ENCODE assay signal across 8 cellular contexts in genomic region chr11:62880231-62880802, GRCh38. TPM values are rescaled to one million over a fixed set of nuclear protein-coding genes. Genes with fewer than 3 reads are reported as not detected.
DNase-seq lines count a peak whose midpoint lies in the region; ATAC-seq and TF ChIP-seq lines count a peak whose summit lies in the region.

No MANE protein-coding gene starts in this region.

- intact Hi-C loops in left cardiac atrium (cut with DNase I), result no loop called here

- H3K9me3 Mint-ChIP-seq in activated naive CD4-positive, alpha-beta T cell treated with anti-CD3 and anti-CD28 coated beads, Interleukin-2, amount 50 U/mL, for 24 hours, result no peaks in the 10 kb centered on the region

- H3K36me3 Mint-ChIP-seq in activated naive CD4-positive, alpha-beta T cell treated with anti-CD3 and anti-CD28 coated beads, Interleukin-2, amount 50 U/mL, for 24 hours, result peaks cover 40% of the 10 kb centered on the region

- TF ChIP-seq CTCF in retinal pigment epithelial cell (conservative IDR thresholded peaks at IDR 0.05; ENCODE audit: low read depth, low read length), result no peak

- peak overlapping the region; percentile 98 for H3K4me3 ChIP-seq in retinal pigment epithelial cell (ENCODE audit: low read length)

- DNase-seq in GDM1 (lab: John Stamatoyannopoulos, UW) (peak; percentile 37), Kasumi-1 (lab: John Stamatoyannopoulos, UW) (peak; percentile 69 to 73), left cardiac atrium (peak; percentile 71), retinal pigment epithelial cell (ENCODE audit: low read depth) (no peak), NCI-H2107 (lab: John Stamatoyannopoulos, UW) (no peak), NCI-H774 (lab: John Stamatoyannopoulos, UW) (no peak)

- H3K27me3 Mint-ChIP-seq in activated naive CD4-positive, alpha-beta T cell treated with anti-CD3 and anti-CD28 coated beads, Interleukin-2, amount 50 U/mL, for 24 hours, result no peaks in the 10 kb centered on the region

- H3K4me1 Mint-ChIP-seq in activated naive CD4-positive, alpha-beta T cell treated with anti-CD3 and anti-CD28 coated beads, Interleukin-2, amount 50 U/mL, for 24 hours, result peaks cover 37% of the 10 kb centered on the region

- ATAC-seq in GM21528 (IDR thresholded peaks at IDR 0.05; ENCODE audit: low FRiP score, unreplicated experiment) (peak; percentile 27), left cardiac atrium (peak; percentile 47 to 51)

- H3K4me3 Mint-ChIP-seq in activated naive CD4-positive, alpha-beta T cell treated with anti-CD3 and anti-CD28 coated beads, Interleukin-2, amount 50 U/mL, for 24 hours, result peak overlapping the region; percentile 97

- peak overlapping the region; percentile 100 for H3K27ac Mint-ChIP-seq in activated naive CD4-positive, alpha-beta T cell treated with anti-CD3 and anti-CD28 coated beads, Interleukin-2, amount 50 U/mL, for 24 hours

RNA-seq across cellular contexts. Expression of gene SLC3A2, which starts 0.4 kb away (rescaled TPM):
- 10 to 100 TPM; 45.2 to 91.2 TPM for total RNA-seq in left cardiac atrium

RNA-seq across cellular contexts. Expression of gene CHRM1, which starts 40.8 kb away (rescaled TPM):
- not detected for total RNA-seq in left cardiac atrium

RNA-seq across cellular contexts. Expression of gene WDR74, which starts 40.9 kb away (rescaled TPM):
- 10 to 100 TPM; 24.6 to 32.2 TPM for total RNA-seq in left cardiac atrium

RNA-seq across cellular contexts. Expression of gene TEX54, which starts 47.7 kb away (rescaled TPM):
- total RNA-seq in left cardiac atrium, result not detected

RNA-seq across cellular contexts. Expression of gene STX5, which starts 48.5 kb away (rescaled TPM):
- 10 to 100 TPM; 22.1 to 23.2 TPM for total RNA-seq in left cardiac atrium

Comparison
In these comparisons a context has a peak if more than half of its experiments do, and no peak if none do; other contexts are left out.
1. DNase-seq: peak in GDM1 (single experiment), Kasumi-1 (2 of 2) and left cardiac atrium (single experiment); none in retinal pigment epithelial cell (single experiment), NCI-H2107 (single experiment) and NCI-H774 (single experiment).